ENCODE assay signal across 8 cellular contexts in the genomic region with DNA sequence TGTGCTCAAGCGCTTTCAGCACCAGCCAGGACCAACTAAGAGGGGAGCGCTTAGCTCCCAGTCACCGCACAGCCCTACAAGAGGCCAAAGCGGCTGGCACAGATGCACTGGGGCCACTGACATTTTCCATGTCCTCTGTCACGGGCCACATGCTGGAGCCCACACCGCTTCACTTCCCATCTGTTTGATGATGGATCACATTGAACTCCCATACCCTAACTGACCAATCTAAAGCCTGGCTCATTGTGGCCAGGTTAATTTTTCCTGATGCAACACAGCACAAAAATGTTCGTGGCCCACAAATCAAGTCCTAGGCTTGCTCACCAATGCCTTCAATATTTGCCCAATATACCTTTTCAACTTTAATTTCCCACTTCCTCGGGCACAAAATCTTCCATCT. TPM values are rescaled to one million over a fixed set of nuclear protein-coding genes. Genes with fewer than 3 reads are reported as not detected.
DNase-seq lines count a peak whose midpoint lies in the region; ATAC-seq and TF ChIP-seq lines count a peak whose summit lies in the region.
"Not testable (repeated sequence)": the region's sequence is repeated elsewhere in the genome, so short reads cannot be mapped to it uniquely, and the experiment has no call there.

No MANE protein-coding gene starts in this region.

- H3K27me3 ChIP-seq in ascending aorta; fibroblast of lung (ENCODE audit: control insufficient read depth, insufficient read depth, low read length): not testable (repeated sequence)
- H3K27me3 ChIP-seq in suprapubic skin, result peaks cover 11% of the 10 kb centered on the region

- H3K4me3 Mint-ChIP-seq in activated CD8-positive, alpha-beta T cell treated with anti-CD3 and anti-CD28 coated beads, Interleukin-2, amount 10 ng/mL, durations not matched to agents 7 days and 5 days, result peak overlapping the region; percentile 88
- peak overlapping the region; percentile 87 for H3K4me3 Mint-ChIP-seq in progenitor cell of endocrine pancreas (ENCODE audit: low read depth)

- not testable (repeated sequence) for H3K4me1 ChIP-seq in ascending aorta; fibroblast of lung (ENCODE audit: control insufficient read depth, extremely low read depth, insufficient read depth, low read length)
- peaks cover 17% of the 10 kb centered on the region for H3K4me1 ChIP-seq in suprapubic skin

- H3K27ac Mint-ChIP-seq in activated CD8-positive, alpha-beta T cell treated with anti-CD3 and anti-CD28 coated beads, Interleukin-2, amount 10 ng/mL, durations not matched to agents 7 days and 5 days; progenitor cell of endocrine pancreas: not testable (repeated sequence)

- not testable (repeated sequence) for H3K9me3 ChIP-seq in ascending aorta; fibroblast of lung (ENCODE audit: control insufficient read depth, insufficient read depth, low read depth, low read length); suprapubic skin

- not testable (repeated sequence) for TF ChIP-seq EP300 in suprapubic skin (IDR thresholded peaks at IDR 0.05)

- intact Hi-C loops in ascending aorta (cut with DNase I), result loop anchor here (5.0 to 10.0 kb wide), 3 partner anchors 115 to 585 kb away; no protein-coding TSS in a partner anchor

- POLR2A ChIA-PET in activated CD8-positive, alpha-beta T cell treated with anti-CD3 and anti-CD28 coated beads, Interleukin-2, amount 10 ng/mL, durations not matched to agents 7 days and 5 days (lab: Charles Lee), result not testable (repeated sequence)

- not testable (repeated sequence) for H3K9ac ChIP-seq in fibroblast of lung (ENCODE audit: insufficient read depth, low read length)

- H3K4me3 ChIP-seq in ascending aorta (peak overlapping the region; percentile 62 to 75), fibroblast of lung (replicated peaks in 1 of 4; ENCODE audit: control extremely low read depth in 1 of 4, insufficient read depth in 1 of 4, low read depth in 3 of 4, low read length in 4 of 4) (peak overlapping the region in 1 of 4 experiments; percentile 82), suprapubic skin (peak overlapping the region; percentile 64)

- not testable (repeated sequence) for TF ChIP-seq POLR2A in suprapubic skin (IDR thresholded peaks at IDR 0.05)

- H3K36me3 ChIP-seq in ascending aorta; fibroblast of lung (ENCODE audit: control insufficient read depth, insufficient read depth, low read length); suprapubic skin: not testable (repeated sequence)

- not testable (repeated sequence) for ATAC-seq in activated CD8-positive, alpha-beta T cell treated with anti-CD3 and anti-CD28 coated beads, Interleukin-2, amount 10 ng/mL, durations not matched to agents 7 days and 5 days

- not testable (repeated sequence) for H3K9me3 Mint-ChIP-seq in activated CD8-positive, alpha-beta T cell treated with anti-CD3 and anti-CD28 coated beads, Interleukin-2, amount 10 ng/mL, durations not matched to agents 7 days and 5 days (ENCODE audit: insufficient read depth); progenitor cell of endocrine pancreas (ENCODE audit: low read depth)

- peak overlapping the region in 1 of 2 donors; percentile 53 for H3K27ac ChIP-seq in ascending aorta
- not testable (repeated sequence) for H3K27ac ChIP-seq in fibroblast of lung (ENCODE audit: insufficient read depth, low read length); suprapubic skin

- not testable (repeated sequence) for TF ChIP-seq CTCF in ascending aorta (IDR thresholded peaks at IDR 0.05); fibroblast of lung (conservative IDR thresholded peaks at IDR 0.05 in 1 of 2, IDR thresholded peaks at IDR 0.05 in 1 of 2; ENCODE audit: low read depth in 1 of 2, low read length in 2 of 2); progenitor cell of endocrine pancreas (IDR thresholded peaks at IDR 0.05; ENCODE audit: unreplicated experiment); suprapubic skin (IDR thresholded peaks at IDR 0.05)

- WGBS in suprapubic skin, result no CpG with 5 or more reads among the region's 8 CpGs

- peaks cover 16% of the 10 kb centered on the region for H3K27me3 Mint-ChIP-seq in activated CD8-positive, alpha-beta T cell treated with anti-CD3 and anti-CD28 coated beads, Interleukin-2, amount 10 ng/mL, durations not matched to agents 7 days and 5 days (ENCODE audit: low read depth)
- peaks cover 29% of the 10 kb centered on the region for H3K27me3 Mint-ChIP-seq in progenitor cell of endocrine pancreas

- peaks cover 27% of the 10 kb centered on the region for H3K4me1 Mint-ChIP-seq in activated CD8-positive, alpha-beta T cell treated with anti-CD3 and anti-CD28 coated beads, Interleukin-2, amount 10 ng/mL, durations not matched to agents 7 days and 5 days (ENCODE audit: low read depth)
- H3K4me1 Mint-ChIP-seq in progenitor cell of endocrine pancreas (ENCODE audit: low read depth), result not testable (repeated sequence)

- not testable (repeated sequence) for H4K20me1 ChIP-seq in fibroblast of lung (ENCODE audit: control insufficient read depth, extremely low read depth, insufficient read depth, low read length)

- not testable (repeated sequence) for H3K79me2 ChIP-seq in fibroblast of lung (ENCODE audit: control insufficient read depth, insufficient read depth, low read length)

- peak overlapping the region; percentile 13 for H3K4me2 ChIP-seq in fibroblast of lung (ENCODE audit: extremely low read depth, insufficient read depth, low read length)

- CTCF ChIA-PET in activated CD8-positive, alpha-beta T cell treated with anti-CD3 and anti-CD28 coated beads, Interleukin-2, amount 10 ng/mL, durations not matched to agents 7 days and 5 days (lab: Charles Lee), result interaction anchor here (1.6 kb wide), 1 partner anchor 132 kb away, joined by 6 read pairs; no protein-coding TSS in a partner anchor

- DNase-seq in DMS53 (lab: John Stamatoyannopoulos, UW) (peak; percentile 11), NCI-H69 (lab: John Stamatoyannopoulos, UW) (peak; percentile 11), fibroblast of lung (ENCODE audit: low read depth in 2 of 2) (peak in 1 of 2 donors; percentile 12), kidney tubule cell (ENCODE audit: low spot score) (peak; percentile 52)
- not testable (repeated sequence) for DNase-seq in activated CD8-positive, alpha-beta T cell treated with anti-CD3 and anti-CD28 coated beads, Interleukin-2, amount 10 ng/mL, durations not matched to agents 7 days and 5 days; ascending aorta (ENCODE audit: low spot score in 2 of 2); progenitor cell of endocrine pancreas (ENCODE audit: low spot score, unreplicated experiment); suprapubic skin (ENCODE audit: low spot score in 2 of 2)

- not testable (repeated sequence) for H3K36me3 Mint-ChIP-seq in activated CD8-positive, alpha-beta T cell treated with anti-CD3 and anti-CD28 coated beads, Interleukin-2, amount 10 ng/mL, durations not matched to agents 7 days and 5 days (ENCODE audit: low read depth); progenitor cell of endocrine pancreas (ENCODE audit: insufficient read depth)

- not testable (repeated sequence) for H2AFZ ChIP-seq in fibroblast of lung (ENCODE audit: low read length)

RNA-seq across cellular contexts. Expression of a gene that starts 1.1 kb away (rescaled TPM):
- total RNA-seq in activated CD8-positive, alpha-beta T cell treated with anti-CD3 and anti-CD28 coated beads, Interleukin-2, amount 10 ng/mL, durations not matched to agents 7 days and 5 days, result 1 to 10 TPM; 1.2 to 1.9 TPM
- total RNA-seq in ascending aorta (3.2 TPM), fibroblast of lung (4.4 and 5.0 TPM in 2 replicates), progenitor cell of endocrine pancreas (18.7 and 19.7 TPM in 2 replicates), suprapubic skin (1 to 10 TPM in 3 of 4 donors, under 1 TPM in 1; 0.64 to 6.7 (median 2.0) TPM)
- polyA plus RNA-seq in fibroblast of lung, result 1.3 and 5.0 TPM in 2 replicates
- 1.2 and 2.4 TPM in 2 replicates for polyA plus RNA-seq in fibroblast of lung (2012)
- 0.93 and 1.9 TPM in 2 replicates for polyA minus RNA-seq in fibroblast of lung (ENCODE audit: low replicate concordance)
